1 cellular context compared by ENCODE assay signal in genomic region chr11:66052664-66052982, GRCh38.
TF ChIP-seq lines count a peak whose summit lies in the region.

No MANE protein-coding gene starts in this region.

TF ChIP-seq in SK-N-SH, 30 proteins besides CTCF, POLR2A, EP300 and RAD21 (continued from another document):
- TF ChIP-seq REST (IDR thresholded peaks at IDR 0.05; ENCODE audit: low read depth, low read length) (no peak), ELF1 (IDR thresholded peaks at IDR 0.05) (no peak), TCF12 (IDR thresholded peaks at IDR 0.05) (no peak), GABPA (IDR thresholded peaks at IDR 0.05; ENCODE audit: low read depth) (no peak), USF2 (IDR thresholded peaks at IDR 0.05; ENCODE audit: borderline replicate concordance, low read depth, low read length) (no peak), IRF3 (IDR thresholded peaks at IDR 0.05; ENCODE audit: low read depth, low read length) (no peak)
TF ChIP-seq in SK-N-SH: peak in this region for 0.
